ENCODE assay signal across 8 cellular contexts in genomic region chr1:225654277-225654597, GRCh38. TPM values are rescaled to one million over a fixed set of nuclear protein-coding genes. Genes with fewer than 3 reads are reported as not detected.
A peak's percentile ranks its signal among the peaks of the same experiment; 100 is the strongest.
DNase-seq lines count a peak whose midpoint lies in the region; ATAC-seq and TF ChIP-seq lines count a peak whose summit lies in the region.

No MANE protein-coding gene starts in this region.

- H3K27ac ChIP-seq in brain microvascular endothelial cell: peak overlapping the region; percentile 92

- TF ChIP-seq CTCF in brain microvascular endothelial cell (IDR thresholded peaks at IDR 0.05; ENCODE audit: low read depth, low read length, missing control alignments) (no peak), mesothelial cell of epicardium (IDR thresholded peaks at IDR 0.05; ENCODE audit: unreplicated experiment) (no peak)

- H3K27me3 Mint-ChIP-seq in stimulated activated naive CD8-positive, alpha-beta T cell treated with anti-CD3 and anti-CD28 coated beads, Interleukin-15, Interleukin-2, amounts not matched to agents 100 ng/mL and 50 ng/mL, for 24 hours: peaks cover 46% of the 10 kb centered on the region
- no peaks in the 10 kb centered on the region for H3K27me3 Mint-ChIP-seq in mesothelial cell of epicardium (ENCODE audit: low read depth)

- DNase-seq in stimulated activated naive CD8-positive, alpha-beta T cell treated with anti-CD3 and anti-CD28 coated beads, Interleukin-15, Interleukin-2, amounts not matched to agents 100 U/mL and 50 U/mL, for 24 hours: no peak
- DNase-seq in brain microvascular endothelial cell (peak; percentile 6), mesothelial cell of epicardium (ENCODE audit: low spot score in 2 of 2, unreplicated experiment in 2 of 2) (no peak), GM19240 (ENCODE audit: insufficient read length, low spot score) (no peak), NCI-H128 (lab: John Stamatoyannopoulos, UW; ENCODE audit: unreplicated experiment) (no peak), 8988T (no peak)

- peaks cover 15% of the 10 kb centered on the region for H3K4me1 Mint-ChIP-seq in stimulated activated naive CD8-positive, alpha-beta T cell treated with anti-CD3 and anti-CD28 coated beads, Interleukin-15, Interleukin-2, amounts not matched to agents 100 ng/mL and 50 ng/mL, for 24 hours (ENCODE audit: low read depth)
- peaks cover 50% of the 10 kb centered on the region for H3K4me1 Mint-ChIP-seq in mesothelial cell of epicardium

- in situ Hi-C loops in brain microvascular endothelial cell (cut with HindIII; ENCODE audit: low pct_ligation_motif_present, low sequenced_read_pairs): no loop called here

- H3K4me3 ChIP-seq in brain microvascular endothelial cell (ENCODE audit: low read depth, low read length): peak overlapping the region; percentile 83

- no peaks in the 10 kb centered on the region for H3K27me3 ChIP-seq in brain microvascular endothelial cell (replicated peaks)

- no peak for ATAC-seq in stimulated activated naive CD8-positive, alpha-beta T cell treated with anti-CD3 and anti-CD28 coated beads, Interleukin-15, Interleukin-2, amounts not matched to agents 100 U/mL and 50 U/mL, for 24 hours
- no peak for ATAC-seq in HG02588 (IDR thresholded peaks at IDR 0.05; ENCODE audit: unreplicated experiment)

- H3K36me3 Mint-ChIP-seq in stimulated activated naive CD8-positive, alpha-beta T cell treated with anti-CD3 and anti-CD28 coated beads, Interleukin-15, Interleukin-2, amounts not matched to agents 100 ng/mL and 50 ng/mL, for 24 hours (ENCODE audit: low read depth): no peaks in the 10 kb centered on the region
- no peaks in the 10 kb centered on the region for H3K36me3 Mint-ChIP-seq in mesothelial cell of epicardium

- H3K36me3 ChIP-seq in brain microvascular endothelial cell (replicated peaks): no peaks in the 10 kb centered on the region

- no peaks in the 10 kb centered on the region for H3K9me3 Mint-ChIP-seq in stimulated activated naive CD8-positive, alpha-beta T cell treated with anti-CD3 and anti-CD28 coated beads, Interleukin-15, Interleukin-2, amounts not matched to agents 100 ng/mL and 50 ng/mL, for 24 hours
- no peaks in the 10 kb centered on the region for H3K9me3 Mint-ChIP-seq in mesothelial cell of epicardium

- peak overlapping the region; percentile 76 for H3K4me3 Mint-ChIP-seq in stimulated activated naive CD8-positive, alpha-beta T cell treated with anti-CD3 and anti-CD28 coated beads, Interleukin-15, Interleukin-2, amounts not matched to agents 100 ng/mL and 50 ng/mL, for 24 hours
- H3K4me3 Mint-ChIP-seq in mesothelial cell of epicardium: peak overlapping the region; percentile 99

- no peak overlapping the region for H3K27ac Mint-ChIP-seq in stimulated activated naive CD8-positive, alpha-beta T cell treated with anti-CD3 and anti-CD28 coated beads, Interleukin-15, Interleukin-2, amounts not matched to agents 100 ng/mL and 50 ng/mL, for 24 hours
- H3K27ac Mint-ChIP-seq in mesothelial cell of epicardium: peak overlapping the region; percentile 100

RNA-seq across cellular contexts. Expression of gene ENAH, which starts 1.3 kb away (rescaled TPM):
- 137 to 144 TPM (median 140 TPM) in 3 replicates for total RNA-seq in mesothelial cell of epicardium
